Comparison of ENCODE assay signal across 9 cellular contexts in genomic region chr12:45051490-45052105, GRCh38. TPM values are rescaled to one million over a fixed set of nuclear protein-coding genes. Genes with fewer than 3 reads are reported as not detected.
DNase-seq lines count a peak whose midpoint lies in the region; TF ChIP-seq lines count a peak whose summit lies in the region.
"Had no signal": no experiment of that assay in that cellular context is flagged by ENCODE, and none has a peak within 500 bp of the region (broad histone marks: within the 10 kb centered on the region; RNA-seq: fewer than 3 reads in every experiment).

No MANE protein-coding gene starts in this region.

- H3K4me1 ChIP-seq in ascending aorta (peaks cover 0 to 3% of the 10 kb centered on the region in 2 donors), testis (peaks cover 3% of the 10 kb centered on the region), adrenal gland (replicated peaks in 1 of 2) (no peaks in the 10 kb centered on the region)

- intact Hi-C loops in ascending aorta (cut with DNase I): no loop called here
- intact Hi-C loops in testis (cut with DNase I; ENCODE audit: low total_unique reads): no loop called here
- intact Hi-C loops in adrenal gland (cut with DNase I): no loop called here

- H3K36me3 ChIP-seq in ascending aorta (no peaks in the 10 kb centered on the region), testis (ENCODE audit: low read depth, missing control alignments) (no peaks in the 10 kb centered on the region), adrenal gland (replicated peaks in 1 of 2) (no peaks in the 10 kb centered on the region)

- H3K9me3 ChIP-seq in ascending aorta (no peaks in the 10 kb centered on the region), iPS-18c (ENCODE audit: control insufficient read depth, insufficient read depth, low read length) (no peaks in the 10 kb centered on the region), testis (no peaks in the 10 kb centered on the region), adrenal gland (replicated peaks in 1 of 3) (no peaks in the 10 kb centered on the region)

- H3K4me3 ChIP-seq in ascending aorta (peak overlapping the region; percentile 47 to 71), iPS-18c (ENCODE audit: insufficient read depth, low read depth, low read length) (peak overlapping the region; percentile 69), testis (peak overlapping the region; percentile 48 to 56), adrenal gland (no peak overlapping the region)

- TF ChIP-seq POLR2A in testis (IDR thresholded peaks at IDR 0.05): no peak
- TF ChIP-seq POLR2A in adrenal gland (IDR thresholded peaks at IDR 0.05): no peak

- DNase-seq in HuH-7.5 (ENCODE audit: low spot score) (peak; percentile 12), ascending aorta (ENCODE audit: low spot score in 2 of 2) (no peak), testis (no peak), GF-D8 (lab: John Stamatoyannopoulos, UW) (no peak), SW480 (ENCODE audit: low spot score) (no peak), adrenal gland (no peak)
- DNase-seq: activated CD4-positive, alpha-beta T cell treated with anti-CD3 and anti-CD28 coated beads for 4 hours; erythroblast had no signal

- 9 to 12% methylated on average over 14 to 22 of the region's 25 CpGs for WGBS in testis, 2 donors
- 9 to 21% (median 14%) methylated on average over 12 to 25 of the region's 25 CpGs for WGBS in adrenal gland, 4 donors

- TF ChIP-seq CTCF in ascending aorta (IDR thresholded peaks at IDR 0.05) (no peak), testis (IDR thresholded peaks at IDR 0.05) (no peak), adrenal gland (IDR thresholded peaks at IDR 0.05) (no peak)

- H3K27me3 ChIP-seq in ascending aorta (no peaks in the 10 kb centered on the region), testis (no peaks in the 10 kb centered on the region), adrenal gland (peaks cover 28% of the 10 kb centered on the region)

- H3K27ac ChIP-seq in ascending aorta: no peak overlapping the region
- H3K27ac ChIP-seq in testis: no peak overlapping the region
- H3K27ac ChIP-seq in adrenal gland: no peak overlapping the region

RNA-seq across cellular contexts. Expression of gene DBX2, which starts 0.7 kb away (rescaled TPM):
- total RNA-seq in ascending aorta (not detected), testis (1 to 10 TPM; 2.5 to 2.8 TPM), adrenal gland (not detected)
- polyA plus RNA-seq in testis (ENCODE audit: insufficient read depth, low read depth, low replicate concordance) (1.1 TPM), adrenal gland (under 1 TPM in 2 of 3 donors, not detected in 1; 0.03 to 0.16 TPM)

Comparison
In these comparisons a context has a peak if more than half of its experiments do, and no peak if none do; other contexts are left out.
1. H3K4me3 ChIP-seq: peak in ascending aorta (2 of 2), iPS-18c (single experiment) and testis (2 of 2); none in adrenal gland (0 of 4).